23 cellular contexts compared by ENCODE assay signal in genomic region chr2:10320575-10320931, GRCh38. TPM values are rescaled to one million over a fixed set of nuclear protein-coding genes. Genes with fewer than 3 reads are reported as not detected.
A peak's percentile ranks its signal among the peaks of the same experiment; 100 is the strongest.
DNase-seq lines count a peak whose midpoint lies in the region; ATAC-seq, FAIRE-seq and TF ChIP-seq lines count a peak whose summit lies in the region.
"Had no signal": no experiment of that assay in that cellular context is flagged by ENCODE, and none has a peak within 500 bp of the region (broad histone marks: within the 10 kb centered on the region; RNA-seq: fewer than 3 reads in every experiment).

No MANE protein-coding gene starts in this region.

- H3K4me1 Mint-ChIP-seq in Caco-2 (ENCODE audit: low read depth, unreplicated experiment), result peaks cover 19% of the 10 kb centered on the region
- H3K4me1 Mint-ChIP-seq in naive thymus-derived CD8-positive, alpha-beta T cell, result peaks cover 26 to 93% (median 71%) of the 10 kb centered on the region in 4 donors

- H3K27me3 ChIP-seq in heart right ventricle (no peaks in the 10 kb centered on the region), Caco-2 (replicated peaks; ENCODE audit: control insufficient read depth, insufficient read depth, low read length) (no peaks in the 10 kb centered on the region), GM12878 (replicated peaks in 1 of 2; ENCODE audit: control insufficient read depth in 2 of 2, insufficient read depth in 2 of 2, low read length in 1 of 2) (no peaks in the 10 kb centered on the region)
- H3K27me3 ChIP-seq: BLaER1 treated with 17β-estradiol and CSF1 and Interleukin-3, amounts not matched to agents 10 nM and 100 nM had no signal

- intact Hi-C loops in cardiac septum (cut with DNase I), result no loop called here
- intact Hi-C loops in heart right ventricle (cut with DNase I), result no loop called here
- intact Hi-C loops in Caco-2 (cut with micrococcal nuclease; ENCODE audit: unreplicated experiment), result no loop called here
- intact Hi-C loops in GM12878 (cut with micrococcal nuclease; ENCODE audit: unreplicated experiment), result no loop called here

- H3K4me3 ChIP-seq in heart right ventricle, result no peak overlapping the region
- no peak overlapping the region for H3K4me3 ChIP-seq in Caco-2 (ENCODE audit: low read depth, low read length)
- H3K4me3 ChIP-seq in GM12878, result no peak overlapping the region
- H3K4me3 ChIP-seq: A549; BLaER1 treated with 17β-estradiol and CSF1 and Interleukin-3, amounts not matched to agents 10 nM and 100 nM had no signal

- H3K4me3 Mint-ChIP-seq in Caco-2 (ENCODE audit: unreplicated experiment), result no peak overlapping the region
- H3K4me3 Mint-ChIP-seq in naive thymus-derived CD8-positive, alpha-beta T cell, result no peak overlapping the region

- no peak for TF ChIP-seq POLR2A in GM12878 (IDR thresholded peaks at IDR 0.05; ENCODE audit: low read depth, low read length)

- CTCF ChIA-PET in Caco-2 (lab: Charles Lee) (no interaction called here), GM12878 (lab: Yijun Ruan, JAX) (interaction anchor here (0.5 kb wide), 1 partner anchor 15 kb away, joined by 3 read pairs; no protein-coding TSS in a partner anchor)

- H4K20me1 ChIP-seq in GM12878 (ENCODE audit: control insufficient read depth, insufficient read depth), result no peaks in the 10 kb centered on the region

- peaks cover 0 to 27% (median 5%) of the 10 kb centered on the region in 9 donors for H3K4me1 ChIP-seq in heart right ventricle
- H3K4me1 ChIP-seq in Caco-2, result peaks cover 27% of the 10 kb centered on the region
- H3K4me1 ChIP-seq in GM12878 (ENCODE audit: control insufficient read depth, insufficient read depth, low read length), result peaks cover 4% of the 10 kb centered on the region

- H3K36me3 ChIP-seq in heart right ventricle (no peaks in the 10 kb centered on the region), Caco-2 (ENCODE audit: control insufficient read depth, insufficient read depth, low read length) (peaks cover 3% of the 10 kb centered on the region; the same call in 1 of the 2 replicates), GM12878 (ENCODE audit: control insufficient read depth in 2 of 2, insufficient read depth in 2 of 2, low read length in 1 of 2) (no peaks in the 10 kb centered on the region)

- peaks cover 11% of the 10 kb centered on the region for H3K9me3 Mint-ChIP-seq in Caco-2 (ENCODE audit: unreplicated experiment)
- H3K9me3 Mint-ChIP-seq in naive thymus-derived CD8-positive, alpha-beta T cell, result no peaks in the 10 kb centered on the region
- H3K9me3 Mint-ChIP-seq: CD8-positive, alpha-beta memory T cell had no signal

- no peaks in the 10 kb centered on the region for H3K9me3 ChIP-seq in heart right ventricle
- peaks cover 10% of the 10 kb centered on the region; the same call in 1 of the 2 replicates for H3K9me3 ChIP-seq in Caco-2
- no peaks in the 10 kb centered on the region; the same call in 2 of the 3 replicates for H3K9me3 ChIP-seq in GM12878 (replicated peaks; ENCODE audit: control insufficient read depth, insufficient read depth, low read length)

- H3K9ac ChIP-seq in GM12878 (ENCODE audit: control insufficient read depth, insufficient read depth, low read length), result no peak overlapping the region
- H3K9ac ChIP-seq: BLaER1 treated with 17β-estradiol and CSF1 and Interleukin-3, amounts not matched to agents 10 nM and 100 nM had no signal

- 97 to 99% methylated on average over 4 of the region's 4 CpGs for WGBS in heart right ventricle, 2 donors
- WGBS in GM12878 (ENCODE audit: insufficient coverage, insufficient replicate concordance, low lambda C conversion rate, missing lambda C conversion rate), result 91% methylated on average over 4 of the region's 4 CpGs

- H3K36me3 Mint-ChIP-seq in Caco-2 (ENCODE audit: insufficient read depth, unreplicated experiment), result peaks cover 7% of the 10 kb centered on the region
- H3K36me3 Mint-ChIP-seq in naive thymus-derived CD8-positive, alpha-beta T cell, result peaks cover 0 to 23% (median 14%) of the 10 kb centered on the region in 3 donors

- no peak for TF ChIP-seq RAD21 in GM12878 (IDR thresholded peaks at IDR 0.05; ENCODE audit: insufficient read depth, low read depth, low read length)

- no peak for ATAC-seq in heart right ventricle
- ATAC-seq in GM12878, result no peak
- no peak for ATAC-seq in naive thymus-derived CD8-positive, alpha-beta T cell
- ATAC-seq in HG02642 (IDR thresholded peaks at IDR 0.05; ENCODE audit: poor library complexity, unreplicated experiment), result no peak
- ATAC-seq: A549, HCT116, Panc1 had no signal

- DNase-seq in cardiac septum (ENCODE audit: low spot score) (peak; percentile 14), heart right ventricle (no peak), Caco-2 (no peak), GM12878 (ENCODE audit: low read depth, low spot score) (no peak), NCI-H524 treated with DMSO at 0.1 percent for 48 hours (lab: John Stamatoyannopoulos, UW) (no peak)
- no peak for DNase-seq in naive thymus-derived CD8-positive, alpha-beta T cell
- DNase-seq: AML-193; Calu3; CD8-positive, alpha-beta memory T cell; DMS79 treated with DMSO at 0.1 percent for 48 hours; GF-D8; KG1; MM.1S; NCI-H2029; NCI-H69; SHP77 had no signal

- SMC1A ChIA-PET in GM12878 (lab: Charles Lee; ENCODE audit: uncharacterized antibody, unreplicated experiment), result interaction anchor here (1.1 kb wide), 1 partner anchor 13 kb away, joined by 3 read pairs; no protein-coding TSS in a partner anchor

- peak overlapping the region; percentile 50 for H3K27ac Mint-ChIP-seq in Caco-2 (ENCODE audit: unreplicated experiment)
- H3K27ac Mint-ChIP-seq in naive thymus-derived CD8-positive, alpha-beta T cell, result peak overlapping the region in 8 of 10 donors; percentile 4 to 65 (median 54)

- H3K4me2 ChIP-seq in GM12878 (ENCODE audit: control insufficient read depth, insufficient read depth), result no peak overlapping the region
- H3K4me2 ChIP-seq: A549; BLaER1 treated with 17β-estradiol and CSF1 and Interleukin-3, amounts not matched to agents 10 nM and 100 nM had no signal

- H3K27ac ChIP-seq in heart right ventricle (no peak overlapping the region), GM12878 (ENCODE audit: control insufficient read depth, insufficient read depth) (no peak overlapping the region)
- H3K27ac ChIP-seq: A549; BLaER1 treated with 17β-estradiol and CSF1 and Interleukin-3, amounts not matched to agents 10 nM and 100 nM; RWPE1 had no signal

- POLR2A ChIA-PET in Caco-2 (lab: Charles Lee), result no interaction called here
- POLR2A ChIA-PET in GM12878 (lab: Charles Lee), result no interaction called here
- POLR2A ChIA-PET in naive thymus-derived CD8-positive, alpha-beta T cell (lab: Charles Lee), result interaction anchor here (14.9 kb wide), 1 partner anchor 15 kb away, joined by 325 read pairs; the partner anchor contains the start of gene HPCAL1

- no TSS peak for BruUV-seq in Caco-2 (replicated peaks; lab: Mats Ljungman, UMichigan)
- BruUV-seq in GM12878 (replicated peaks; lab: Mats Ljungman, UMichigan), result no TSS peak

- in situ Hi-C loops in GM12878 (cut with MboI), result no loop called here

- no peak for TF ChIP-seq EP300 in GM12878 (IDR thresholded peaks at IDR 0.05; ENCODE audit: borderline replicate concordance in 1 of 2, control insufficient read depth in 1 of 2, low read depth in 2 of 2, low read length in 2 of 2)

- H3K79me2 ChIP-seq in GM12878 (ENCODE audit: control insufficient read depth, insufficient read depth, low read length), result no peaks in the 10 kb centered on the region

- no peak for TF ChIP-seq CTCF in heart right ventricle (IDR thresholded peaks at IDR 0.05)
- no peak for TF ChIP-seq CTCF in Caco-2 (IDR thresholded peaks at IDR 0.05; ENCODE audit: insufficient read depth in 1 of 2, low read depth in 1 of 2, low read length in 1 of 2, severe bottlenecking in 1 of 2, unreplicated experiment in 1 of 2)
- TF ChIP-seq CTCF in GM12878 (IDR thresholded peaks at IDR 0.05 in 2 of 3, conservative IDR thresholded peaks at IDR 0.05 in 1 of 3; ENCODE audit: control insufficient read depth in 2 of 3, extremely low read depth in 1 of 3, insufficient read depth in 1 of 3, low read depth in 3 of 3, low read length in 3 of 3), result no peak

- no peak for FAIRE-seq in GM12878 (lab: Jason Lieb, UNC)
- FAIRE-seq: A549, GM12892 had no signal

- H3K27me3 Mint-ChIP-seq in Caco-2 (ENCODE audit: insufficient read depth, unreplicated experiment), result no peaks in the 10 kb centered on the region
- no peaks in the 10 kb centered on the region for H3K27me3 Mint-ChIP-seq in naive thymus-derived CD8-positive, alpha-beta T cell
- H3K27me3 Mint-ChIP-seq: CD8-positive, alpha-beta memory T cell had no signal

- H2AFZ ChIP-seq in GM12878 (ENCODE audit: control insufficient read depth, low read depth, low read length), result no peak overlapping the region

- RAD21 ChIA-PET in GM12878 (lab: Charles Lee; ENCODE audit: unreplicated experiment), result no interaction called here

TF ChIP-seq in GM12878, 131 proteins besides CTCF, POLR2A, EP300 and RAD21 (continues in another document):
- no peak for TF ChIP-seq SREBF1 (IDR thresholded peaks at IDR 0.05; ENCODE audit: low read length)

RNA-seq across cellular contexts. Expression of gene HPCAL1, which starts 17.8 kb away (rescaled TPM):
- 21.6 TPM for total RNA-seq in cardiac septum
- 10 to 100 TPM; 15.8 to 49.2 (median 22.8) TPM for total RNA-seq in heart right ventricle
- 10 to 100 TPM; 31.8 to 46.4 TPM for polyA plus RNA-seq in heart right ventricle
- total RNA-seq in Caco-2 (2022), result 26.3 and 26.9 TPM in 2 replicates
- total RNA-seq in GM12878 (2013; cell fraction: nucleolus; rRNA removed), result 12.7 and 16.1 TPM in 2 replicates
- total RNA-seq in GM12878 (2014; rRNA removed), result 7.4 and 8.1 TPM in 2 replicates
- total RNA-seq in GM12878 (2014; rRNA removed; fragmentation: Illumina TruSeq; extraction: Trizol), result 2.1 and 3.0 TPM in 2 replicates
- total RNA-seq in GM12878 (2021), result 10.0 and 10.8 TPM in 2 replicates
- 3.1 TPM for polyA plus RNA-seq in GM12878 (2011; ENCODE audit: low read depth)
- polyA plus RNA-seq in GM12878 (2011; rRNA removed), result 6.8 and 12.8 TPM in 2 replicates
- 19.1 and 22.8 TPM in 2 replicates for polyA plus RNA-seq in GM12878 (2011; cell fraction: cytosol; rRNA removed)
- polyA plus RNA-seq in GM12878 (2011; cell fraction: nucleus; rRNA removed), result 26.8 and 28.8 TPM in 2 replicates
- 8.6 and 12.5 TPM in 2 replicates for polyA plus RNA-seq in GM12878 (2012)
- polyA plus RNA-seq in GM12878 (2014; fragmentation: Illumina TruSeq; extraction: Trizol), result 0.62 and 3.1 TPM in 2 replicates
- polyA plus RNA-seq in GM12878 (2014; fragmentation: Nextera tagmentation; extraction: Ambion mirVana), result 1 to 10 TPM in 1 of 2 experiments, under 1 TPM in 1; 0.40 to 1.3 TPM
- polyA plus RNA-seq in GM12878 (2014; rRNA removed), result 8.7 and 9.4 TPM in 2 replicates
- polyA plus RNA-seq in GM12878 (2016; fragmentation: Nextera tagmentation; extraction: Ambion mirVana), result 1 to 10 TPM; 7.8 to 8.6 TPM
- 8.8 and 9.0 TPM in 2 replicates for polyA minus RNA-seq in GM12878 (2011; rRNA and poly(A)+ RNA removed)
- 6.9 and 8.6 TPM in 2 replicates for polyA minus RNA-seq in GM12878 (2011; cell fraction: cytosol; rRNA and poly(A)+ RNA removed)
- 6.5 and 10.8 TPM in 2 replicates for polyA minus RNA-seq in GM12878 (2011; cell fraction: nucleus; rRNA and poly(A)+ RNA removed)
- total RNA-seq in naive thymus-derived CD8-positive, alpha-beta T cell, result 10 to 100 TPM; 84.9 to 86.2 TPM
- 100 to 1,000 TPM in 1 of 3 donors, 10 to 100 TPM in 2; 71.5 to 122 (median 98.2) TPM for polyA plus RNA-seq in naive thymus-derived CD8-positive, alpha-beta T cell
